ENCODE assay signal across 1 cellular context in the genomic region with DNA sequence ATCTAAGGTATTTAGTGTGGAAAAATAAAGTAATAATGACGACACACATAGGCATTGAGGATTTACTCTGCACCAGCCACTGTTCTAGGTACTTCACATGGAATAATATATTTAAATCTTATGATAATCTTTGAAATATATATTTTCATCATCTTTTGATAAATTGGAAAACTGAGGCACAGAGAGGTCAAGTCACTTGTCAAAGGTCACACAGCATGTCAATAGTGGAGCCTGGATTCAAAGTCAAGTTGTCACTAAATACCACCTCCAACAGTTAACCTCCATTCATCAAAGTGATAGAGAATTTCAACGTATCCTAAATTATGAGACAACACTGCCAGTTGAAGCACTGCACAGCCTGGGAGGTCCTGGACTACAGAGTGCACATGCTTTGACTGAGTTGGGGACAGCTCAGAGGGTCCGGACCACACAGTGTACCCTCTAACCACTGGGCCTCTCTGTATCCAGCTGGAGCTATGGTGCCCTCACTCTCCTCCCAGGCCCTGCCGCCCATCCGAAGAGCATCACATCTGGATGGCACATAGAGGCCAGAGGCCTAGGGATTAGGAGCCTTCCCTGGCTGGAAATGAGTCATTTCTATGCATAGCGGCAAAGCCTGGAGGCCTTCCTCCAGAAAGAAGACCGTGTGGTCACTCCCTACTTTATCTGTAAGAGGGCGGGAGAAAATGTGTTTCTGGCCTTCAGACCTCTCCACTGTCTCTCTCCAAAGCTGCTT.
TF ChIP-seq lines count a peak whose summit lies in the region.

No MANE protein-coding gene starts in this region.

TF ChIP-seq in K562, 482 proteins besides CTCF, POLR2A, EP300 and RAD21:
- TF ChIP-seq XRCC4 (IDR thresholded peaks at IDR 0.05; ENCODE audit: extremely low read depth, insufficient read depth, insufficient read length) (no peak), HOXB6 (CRISPR knock-in tag; IDR thresholded peaks at IDR 0.05; ENCODE audit: borderline replicate concordance) (no peak), BCOR (IDR thresholded peaks at IDR 0.05) (peak; percentile 73), ZNF830 (CRISPR knock-in tag; IDR thresholded peaks at IDR 0.05) (no peak), ZNF165 (CRISPR knock-in tag; IDR thresholded peaks at IDR 0.05; ENCODE audit: borderline replicate concordance) (no peak), ZFP36 (IDR thresholded peaks at IDR 0.05; ENCODE audit: low read depth, low read length, partially characterized antibody) (peak; percentile 74), HMG20B (CRISPR knock-in tag; IDR thresholded peaks at IDR 0.05) (no peak), HNRNPK (IDR thresholded peaks at IDR 0.05; ENCODE audit: low read depth, low read length, poor library complexity, severe bottlenecking) (no peak), WHSC1 (IDR thresholded peaks at IDR 0.05; ENCODE audit: low read length) (no peak), RBM25 (IDR thresholded peaks at IDR 0.05; ENCODE audit: low read depth, low read length, severe bottlenecking) (peak; percentile 98), KDM1A (IDR thresholded peaks at IDR 0.05) (peak; percentile 17 to 34; a peak in 1 of 4 replicates), SREBF1 (IDR thresholded peaks at IDR 0.05; ENCODE audit: borderline replicate concordance, low read depth, low read length) (no peak), CEBPG (CRISPR knock-in tag; IDR thresholded peaks at IDR 0.05) (no peak), CEBPG (tag; conservative IDR thresholded peaks at IDR 0.05 in 1 of 2, IDR thresholded peaks at IDR 0.05 in 1 of 2) (no peak), NR2C1 (IDR thresholded peaks at IDR 0.05) (no peak), NR2C1 (tag; IDR thresholded peaks at IDR 0.05) (no peak), ZNF696 (CRISPR knock-in tag; conservative IDR thresholded peaks at IDR 0.05) (no peak), ARNT (IDR thresholded peaks at IDR 0.05) (no peak)
- TF ChIP-seq, protein P1, sequence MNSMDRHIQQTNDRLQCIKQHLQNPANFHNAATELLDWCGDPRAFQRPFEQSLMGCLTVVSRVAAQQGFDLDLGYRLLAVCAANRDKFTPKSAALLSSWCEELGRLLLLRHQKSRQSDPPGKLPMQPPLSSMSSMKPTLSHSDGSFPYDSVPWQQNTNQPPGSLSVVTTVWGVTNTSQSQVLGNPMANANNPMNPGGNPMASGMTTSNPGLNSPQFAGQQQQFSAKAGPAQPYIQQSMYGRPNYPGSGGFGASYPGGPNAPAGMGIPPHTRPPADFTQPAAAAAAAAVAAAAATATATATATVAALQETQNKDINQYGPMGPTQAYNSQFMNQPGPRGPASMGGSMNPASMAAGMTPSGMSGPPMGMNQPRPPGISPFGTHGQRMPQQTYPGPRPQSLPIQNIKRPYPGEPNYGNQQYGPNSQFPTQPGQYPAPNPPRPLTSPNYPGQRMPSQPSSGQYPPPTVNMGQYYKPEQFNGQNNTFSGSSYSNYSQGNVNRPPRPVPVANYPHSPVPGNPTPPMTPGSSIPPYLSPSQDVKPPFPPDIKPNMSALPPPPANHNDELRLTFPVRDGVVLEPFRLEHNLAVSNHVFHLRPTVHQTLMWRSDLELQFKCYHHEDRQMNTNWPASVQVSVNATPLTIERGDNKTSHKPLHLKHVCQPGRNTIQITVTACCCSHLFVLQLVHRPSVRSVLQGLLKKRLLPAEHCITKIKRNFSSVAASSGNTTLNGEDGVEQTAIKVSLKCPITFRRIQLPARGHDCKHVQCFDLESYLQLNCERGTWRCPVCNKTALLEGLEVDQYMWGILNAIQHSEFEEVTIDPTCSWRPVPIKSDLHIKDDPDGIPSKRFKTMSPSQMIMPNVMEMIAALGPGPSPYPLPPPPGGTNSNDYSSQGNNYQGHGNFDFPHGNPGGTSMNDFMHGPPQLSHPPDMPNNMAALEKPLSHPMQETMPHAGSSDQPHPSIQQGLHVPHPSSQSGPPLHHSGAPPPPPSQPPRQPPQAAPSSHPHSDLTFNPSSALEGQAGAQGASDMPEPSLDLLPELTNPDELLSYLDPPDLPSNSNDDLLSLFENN (IDR thresholded peaks at IDR 0.05; ENCODE audit: low read depth in 2 of 2, low read length in 2 of 2) = no peak
- TF ChIP-seq, protein P2, sequence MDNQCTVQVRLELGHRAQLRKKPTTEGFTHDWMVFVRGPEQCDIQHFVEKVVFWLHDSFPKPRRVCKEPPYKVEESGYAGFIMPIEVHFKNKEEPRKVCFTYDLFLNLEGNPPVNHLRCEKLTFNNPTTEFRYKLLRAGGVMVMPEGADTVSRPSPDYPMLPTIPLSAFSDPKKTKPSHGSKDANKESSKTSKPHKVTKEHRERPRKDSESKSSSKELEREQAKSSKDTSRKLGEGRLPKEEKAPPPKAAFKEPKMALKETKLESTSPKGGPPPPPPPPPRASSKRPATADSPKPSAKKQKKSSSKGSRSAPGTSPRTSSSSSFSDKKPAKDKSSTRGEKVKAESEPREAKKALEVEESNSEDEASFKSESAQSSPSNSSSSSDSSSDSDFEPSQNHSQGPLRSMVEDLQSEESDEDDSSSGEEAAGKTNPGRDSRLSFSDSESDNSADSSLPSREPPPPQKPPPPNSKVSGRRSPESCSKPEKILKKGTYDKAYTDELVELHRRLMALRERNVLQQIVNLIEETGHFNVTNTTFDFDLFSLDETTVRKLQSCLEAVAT (IDR thresholded peaks at IDR 0.05) = no peak
